8 cellular contexts compared by ENCODE assay signal in genomic region chr4:38753021-38753806, GRCh38. TPM values are rescaled to one million over a fixed set of nuclear protein-coding genes. Genes with fewer than 3 reads are reported as not detected.
DNase-seq lines count a peak whose midpoint lies in the region; ATAC-seq, FAIRE-seq and TF ChIP-seq lines count a peak whose summit lies in the region.

No MANE protein-coding gene starts in this region.

- TF ChIP-seq CTCF in GM12878 (IDR thresholded peaks at IDR 0.05 in 2 of 3, conservative IDR thresholded peaks at IDR 0.05 in 1 of 3; ENCODE audit: control insufficient read depth in 2 of 3, extremely low read depth in 1 of 3, insufficient read depth in 1 of 3, low read depth in 3 of 3, low read length in 3 of 3): no peak

- no peaks in the 10 kb centered on the region; the same call in 1 of the 2 replicates for H3K79me2 ChIP-seq in GM12878 (ENCODE audit: control insufficient read depth, insufficient read depth, low read length)

- TF ChIP-seq RAD21 in GM12878 (IDR thresholded peaks at IDR 0.05; ENCODE audit: insufficient read depth, low read depth, low read length): no peak

- H3K9ac ChIP-seq in GM12878 (ENCODE audit: control insufficient read depth, insufficient read depth, low read length) (no peak overlapping the region), iPS-20b (ENCODE audit: low read depth, low read length) (no peak overlapping the region; the same call in 1 of the 2 replicates)

- H3K4me1 ChIP-seq in GM12878 (ENCODE audit: control insufficient read depth, insufficient read depth, low read length) (peaks cover 26% of the 10 kb centered on the region), iPS-20b (ENCODE audit: insufficient read depth, low read length) (peaks cover 7% of the 10 kb centered on the region; the same call in 1 of the 2 replicates)

- H3K4me2 ChIP-seq in GM12878 (ENCODE audit: control insufficient read depth, insufficient read depth): no peak overlapping the region; the same call in 1 of the 2 replicates

- H3K9me3 ChIP-seq in GM12878 (replicated peaks; ENCODE audit: control insufficient read depth, insufficient read depth, low read length) (no peaks in the 10 kb centered on the region; the same call in 2 of the 3 replicates), iPS-20b (ENCODE audit: insufficient read depth, low read depth, low read length) (no peaks in the 10 kb centered on the region)

- no peak for FAIRE-seq in GM12878 (lab: Jason Lieb, UNC)

- TF ChIP-seq EP300 in GM12878 (IDR thresholded peaks at IDR 0.05; ENCODE audit: borderline replicate concordance in 1 of 2, control insufficient read depth in 1 of 2, low read depth in 2 of 2, low read length in 2 of 2): no peak

- H3K36me3 ChIP-seq in GM12878 (ENCODE audit: control insufficient read depth in 2 of 2, insufficient read depth in 2 of 2, low read length in 1 of 2) (no peaks in the 10 kb centered on the region), iPS-20b (ENCODE audit: insufficient read depth, low read depth, low read length) (no peaks in the 10 kb centered on the region)

- intact Hi-C loops in GM12878 (cut with micrococcal nuclease; ENCODE audit: unreplicated experiment): no loop called here

- POLR2A ChIA-PET in GM12878 (lab: Charles Lee): no interaction called here

- no peaks in the 10 kb centered on the region for H4K20me1 ChIP-seq in GM12878 (ENCODE audit: control insufficient read depth, insufficient read depth)

- 80% methylated on average over 19 of the region's 19 CpGs for WGBS in GM12878 (ENCODE audit: insufficient coverage, insufficient replicate concordance, low lambda C conversion rate, missing lambda C conversion rate)

- ATAC-seq in GM12878 (peak; percentile 30), GM21526 (IDR thresholded peaks at IDR 0.05; ENCODE audit: low FRiP score, unreplicated experiment) (no peak)

- no peak for TF ChIP-seq POLR2A in GM12878 (IDR thresholded peaks at IDR 0.05; ENCODE audit: low read depth, low read length)

- H3K4me3 ChIP-seq in GM12878: no peak overlapping the region
- H3K4me3 ChIP-seq in iPS-20b (ENCODE audit: low read length): peak overlapping the region; percentile 41; the same call in 1 of the 2 replicates

- no TSS peak for BruUV-seq in GM12878 (replicated peaks; lab: Mats Ljungman, UMichigan)

- DNase-seq in NCI-H82 (lab: John Stamatoyannopoulos, UW): peak; percentile 8
- DNase-seq in NCI-H82 treated with DMSO at 0.1 percent for 48 hours (lab: John Stamatoyannopoulos, UW; ENCODE audit: unreplicated experiment): no peak
- no peak for DNase-seq in GM12878 (ENCODE audit: low read depth, low spot score)
- peak; percentile 96 for DNase-seq in stromal cell of bone marrow (ENCODE audit: low read depth)
- DNase-seq in NCI-H510A (lab: John Stamatoyannopoulos, UW): no peak
- no peak for DNase-seq in activated effector memory CD4-positive, alpha-beta T cell treated with Interleukin-2 at 50 U/mL for 16 hours

- H3K27ac ChIP-seq in GM12878 (ENCODE audit: control insufficient read depth, insufficient read depth): no peak overlapping the region
- H3K27ac ChIP-seq in iPS-20b (ENCODE audit: low read length): no peak overlapping the region

- H2AFZ ChIP-seq in GM12878 (ENCODE audit: control insufficient read depth, low read depth, low read length): no peak overlapping the region

- CTCF ChIA-PET in GM12878 (lab: Yijun Ruan, JAX): no interaction called here

- SMC1A ChIA-PET in GM12878 (lab: Charles Lee; ENCODE audit: uncharacterized antibody, unreplicated experiment): no interaction called here

- in situ Hi-C loops in GM12878 (cut with MboI): loop anchor here (25.0 kb wide), 1 partner anchor 284 kb away; the partner anchor contains the start of gene TMEM156

- H3K27me3 ChIP-seq in GM12878 (replicated peaks in 1 of 2; ENCODE audit: control insufficient read depth in 2 of 2, insufficient read depth in 2 of 2, low read length in 1 of 2) (no peaks in the 10 kb centered on the region), iPS-20b (ENCODE audit: insufficient read depth, low read length) (no peaks in the 10 kb centered on the region)

- RAD21 ChIA-PET in GM12878 (lab: Charles Lee; ENCODE audit: unreplicated experiment): no interaction called here

TF ChIP-seq in GM12878, 131 proteins besides CTCF, POLR2A, EP300 and RAD21:
- TF ChIP-seq MLLT1 (IDR thresholded peaks at IDR 0.05) (peak; percentile 77), ZBTB33 (IDR thresholded peaks at IDR 0.05) (0 out of 2 replicates have a peak, but pooled peaks have one; percentile 57), IRF5 (IDR thresholded peaks at IDR 0.05; ENCODE audit: borderline replicate concordance) (no peak), HDGF (IDR thresholded peaks at IDR 0.05) (0 out of 2 replicates have a peak, but pooled peaks have one; percentile 53), ZNF217 (IDR thresholded peaks at IDR 0.05) (peak; percentile 48; the same call in 1 of the 2 replicates), IKZF2 (IDR thresholded peaks at IDR 0.05) (peak in 1 of 2 experiments; percentile 33; a peak in 2 of 4 replicates)

RNA-seq across cellular contexts. Expression of gene TLR10, which starts 29.6 kb away (rescaled TPM):
- 307 and 331 TPM in 2 replicates for total RNA-seq in GM12878 (2013; cell fraction: nucleolus; rRNA removed)
- total RNA-seq in GM12878 (2014; rRNA removed): 82.7 and 109 TPM in 2 replicates
- total RNA-seq in GM12878 (2014; rRNA removed; fragmentation: Illumina TruSeq; extraction: Trizol): 107 and 109 TPM in 2 replicates
- 50.4 and 52.8 TPM in 2 replicates for total RNA-seq in GM12878 (2021)
- polyA plus RNA-seq in GM12878 (2011; ENCODE audit: low read depth): 37.6 TPM
- 149 and 243 TPM in 2 replicates for polyA plus RNA-seq in GM12878 (2011; rRNA removed)
- polyA plus RNA-seq in GM12878 (2011; cell fraction: cytosol; rRNA removed): 53.5 and 61.0 TPM in 2 replicates
- polyA plus RNA-seq in GM12878 (2011; cell fraction: nucleus; rRNA removed): 75.6 and 82.5 TPM in 2 replicates
- polyA plus RNA-seq in GM12878 (2012): 49.5 and 69.6 TPM in 2 replicates
- polyA plus RNA-seq in GM12878 (2014; fragmentation: Illumina TruSeq; extraction: Trizol): 118 and 166 TPM in 2 replicates
- polyA plus RNA-seq in GM12878 (2014; fragmentation: Nextera tagmentation; extraction: Ambion mirVana): 10 to 100 TPM; 31.5 to 41.8 TPM
- polyA plus RNA-seq in GM12878 (2014; rRNA removed): 65.8 and 79.3 TPM in 2 replicates
- 10 to 100 TPM; 45.9 to 47.1 TPM for polyA plus RNA-seq in GM12878 (2016; fragmentation: Nextera tagmentation; extraction: Ambion mirVana)
- polyA minus RNA-seq in GM12878 (2011; rRNA and poly(A)+ RNA removed): 80.6 and 111 TPM in 2 replicates
- 23.4 and 28.1 TPM in 2 replicates for polyA minus RNA-seq in GM12878 (2011; cell fraction: cytosol; rRNA and poly(A)+ RNA removed)
- 39.7 and 47.2 TPM in 2 replicates for polyA minus RNA-seq in GM12878 (2011; cell fraction: nucleus; rRNA and poly(A)+ RNA removed)

RNA-seq across cellular contexts. Expression of gene TLR1, which starts 51.4 kb away (rescaled TPM):
- 324 and 329 TPM in 2 replicates for total RNA-seq in GM12878 (2013; cell fraction: nucleolus; rRNA removed)
- total RNA-seq in GM12878 (2014; rRNA removed) (33.7 and 41.4 TPM in 2 replicates), GM12878 (2014; rRNA removed; fragmentation: Illumina TruSeq; extraction: Trizol) (33.9 and 35.1 TPM in 2 replicates), GM12878 (2021) (22.4 and 22.9 TPM in 2 replicates)
- polyA plus RNA-seq in GM12878 (2011; ENCODE audit: low read depth): 21.7 TPM
- polyA plus RNA-seq in GM12878 (2011; rRNA removed) (57.1 and 86.9 TPM in 2 replicates), GM12878 (2014; fragmentation: Illumina TruSeq; extraction: Trizol) (35.0 and 46.6 TPM in 2 replicates), GM12878 (2014; fragmentation: Nextera tagmentation; extraction: Ambion mirVana) (1 to 10 TPM; 9.3 to 9.5 TPM), GM12878 (2014; rRNA removed) (13.0 and 16.5 TPM in 2 replicates), GM12878 (2016; fragmentation: Nextera tagmentation; extraction: Ambion mirVana) (10 to 100 TPM; 17.1 to 17.9 TPM)
- 22.3 and 24.5 TPM in 2 replicates for polyA plus RNA-seq in GM12878 (2011; cell fraction: cytosol; rRNA removed)
- polyA plus RNA-seq in GM12878 (2011; cell fraction: nucleus; rRNA removed): 41.1 and 61.6 TPM in 2 replicates
- polyA plus RNA-seq in GM12878 (2012): 26.0 and 27.3 TPM in 2 replicates
- 75.7 and 81.3 TPM in 2 replicates for polyA minus RNA-seq in GM12878 (2011; rRNA and poly(A)+ RNA removed)
- polyA minus RNA-seq in GM12878 (2011; cell fraction: cytosol; rRNA and poly(A)+ RNA removed): 20.4 and 25.1 TPM in 2 replicates
- polyA minus RNA-seq in GM12878 (2011; cell fraction: nucleus; rRNA and poly(A)+ RNA removed): 110 and 111 TPM in 2 replicates

Comparison
In these comparisons a context has a peak if more than half of its experiments do, and no peak if none do; other contexts are left out.
1. DNase-seq: peak in NCI-H82 (single experiment) and stromal cell of bone marrow (single experiment); none in NCI-H82 treated with DMSO at 0.1 percent for 48 hours (single experiment), GM12878 (single experiment), NCI-H510A (single experiment) and activated effector memory CD4-positive, alpha-beta T cell treated with Interleukin-2 at 50 U/mL for 16 hours (single experiment).